28 cellular contexts compared by ENCODE assay signal in the genomic region with DNA sequence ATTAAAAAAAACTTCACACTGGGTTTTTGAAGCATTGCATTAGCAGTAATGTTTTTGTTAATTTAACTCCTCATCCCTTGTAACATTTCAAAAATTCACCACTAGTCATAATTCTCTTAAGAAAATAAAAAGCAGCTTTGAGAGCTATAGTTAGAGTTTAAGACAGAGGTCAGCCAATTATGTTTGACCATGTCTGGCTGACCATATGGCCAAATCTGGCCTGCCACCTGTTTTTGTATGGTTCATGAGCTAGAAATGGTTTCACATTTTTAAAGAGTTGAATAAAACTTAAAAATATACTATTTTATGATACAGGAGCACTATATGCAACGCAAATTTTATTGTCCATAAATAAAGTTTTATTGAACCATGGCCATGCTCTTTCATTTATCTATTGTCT.
"Had no signal": no experiment of that assay in that cellular context is flagged by ENCODE, and none has a peak within 500 bp of the region (broad histone marks: within the 10 kb centered on the region; RNA-seq: fewer than 3 reads in every experiment).

No MANE protein-coding gene starts in this region.

- H3K27me3 ChIP-seq: hepatocyte, left lung, neural progenitor cell, neutrophil, right atrium auricular region, right lobe of liver, stomach, testis, thyroid gland, transverse colon, upper lobe of left lung, vagina had no signal

- H3K4me3 ChIP-seq: hepatocyte, left lung, lung, neural progenitor cell, psoas muscle, right atrium auricular region, right lobe of liver, skin epidermis, stomach, testis, thyroid gland, transverse colon, upper lobe of left lung, vagina had no signal

- H3K9me3 ChIP-seq: left lung, neutrophil, psoas muscle, right atrium auricular region, right lobe of liver, stomach, testis, thyroid gland, transverse colon, upper lobe of left lung, vagina had no signal

- H3K27ac ChIP-seq: hepatocyte, left lung, neural progenitor cell, neutrophil, parathyroid adenoma, psoas muscle, right atrium auricular region, right lobe of liver, skin epidermis, stomach, testis, thyroid gland, transverse colon, upper lobe of left lung, vagina had no signal

- H3K4me1 ChIP-seq: left lung, neural progenitor cell, parathyroid adenoma, psoas muscle, right atrium auricular region, right lobe of liver, stomach, testis, thyroid gland, transverse colon, upper lobe of left lung, vagina had no signal

- ATAC-seq: left lung; natural killer cell; psoas muscle; right lobe of liver; stimulated activated naive B cell treated with anti-CD40 and anti-IgM and Interleukin-4, amounts not matched to agents 10 μg/mL and 1 μg/mL and 100 μg/mL, for 72 hours; stimulated activated naive CD8-positive, alpha-beta T cell treated with anti-CD3 and anti-CD28 coated beads, Interleukin-15, Interleukin-2, amounts not matched to agents 100 U/mL and 50 U/mL, for 24 hours had no signal

- H3K36me3 ChIP-seq: left lung, neural progenitor cell, neutrophil, right atrium auricular region, right lobe of liver, stomach, thyroid gland, transverse colon, upper lobe of left lung, vagina had no signal

- DNase-seq: islet precursor cell; left lung; mesendoderm; naive B cell; natural killer cell; nephron progenitor cell; occipital lobe; psoas muscle; right lobe of liver; stimulated activated CD4-positive, alpha-beta T cell treated with anti-CD3 and anti-CD28 coated beads, Interleukin-12 subunit alpha, Interleukin-12 subunit beta, amount 100 ng/mL, for 4 hours; stimulated activated CD4-positive, alpha-beta T cell treated with anti-CD3 and anti-CD28 coated beads, Interleukin-15, amount 100 ng/mL, for 24 hours; stimulated activated CD4-positive, alpha-beta T cell treated with anti-CD3 and anti-CD28 coated beads, Interleukin-2, amount 100 ng/mL, for 24 hours; stimulated activated CD4-positive, alpha-beta T cell treated with anti-CD3 and anti-CD28 coated beads, Interleukin-4, amount 100 ng/mL, for 1 hour; stimulated activated naive B cell treated with anti-CD40 and anti-IgM and Interleukin-4, amounts not matched to agents 10 μg/mL and 1 μg/mL and 100 μg/mL, for 72 hours; stimulated activated naive CD8-positive, alpha-beta T cell treated with anti-CD3 and anti-CD28 coated beads, Interleukin-15, Interleukin-2, amounts not matched to agents 100 U/mL and 50 U/mL, for 24 hours; stomach; testis; thyroid gland; transverse colon; upper lobe of left lung had no signal
